ENCODE assay signal across 12 cellular contexts in genomic region chr2:168594778-168595177, GRCh38.
DNase-seq lines count a peak whose midpoint lies in the region; ATAC-seq and TF ChIP-seq lines count a peak whose summit lies in the region.
"Had no signal": no experiment of that assay in that cellular context is flagged by ENCODE, and none has a peak within 500 bp of the region (broad histone marks: within the 10 kb centered on the region; RNA-seq: fewer than 3 reads in every experiment).

No MANE protein-coding gene starts in this region.

- H3K27me3 ChIP-seq in GM06990 (replicated peaks; ENCODE audit: control insufficient read depth, insufficient read depth, low read length), result no peaks in the 10 kb centered on the region

- no peak overlapping the region for H3K4me3 ChIP-seq in GM06990 (replicated peaks; ENCODE audit: low read depth, low read length)

- no peak for TF ChIP-seq CTCF in GM06990 (IDR thresholded peaks at IDR 0.05; ENCODE audit: insufficient read depth, low read length, poor library complexity, severe bottlenecking)

- DNase-seq in GM06990 (ENCODE audit: extremely low read depth, insufficient read length) (peak; percentile 13), C1 segment of cervical spinal cord (lab: John Stamatoyannopoulos, UW) (no peak), NCI-H2171 treated with DMSO at 0.1 percent for 48 hours (lab: John Stamatoyannopoulos, UW) (no peak), NCI-H1417 (lab: John Stamatoyannopoulos, UW) (no peak), NK-92 (lab: John Stamatoyannopoulos, UW; ENCODE audit: unreplicated experiment) (no peak)
- DNase-seq: effector CD4-positive, alpha-beta T cell; stimulated activated CD4-positive, alpha-beta T cell treated with anti-CD3 and anti-CD28 coated beads, Interleukin-15, amount 100 ng/mL, for 24 hours; T-helper 9 cell had no signal

- H3K36me3 ChIP-seq in GM06990 (ENCODE audit: control insufficient read depth, insufficient read depth, low read length), result no peaks in the 10 kb centered on the region

- ATAC-seq in GM19025 (IDR thresholded peaks at IDR 0.05; ENCODE audit: low read depth, unreplicated experiment), result peak; percentile 75
- peak; percentile 84 for ATAC-seq in HG02623 (IDR thresholded peaks at IDR 0.05; ENCODE audit: unreplicated experiment)
- ATAC-seq in HG03469 (IDR thresholded peaks at IDR 0.05; ENCODE audit: unreplicated experiment), result peak; percentile 76
- ATAC-seq: activated T-helper 17 cell treated with anti-CD3 and anti-CD28 coated beads, Interleukin-2, amount 50 U/mL, for 72 hours had no signal
